ENCODE assay signal across 1 cellular context in genomic region chr3:109926376-109926775, GRCh38.
TF ChIP-seq lines count a peak whose summit lies in the region.

No MANE protein-coding gene starts in this region.

TF ChIP-seq in GM23338, 12 proteins besides CTCF, POLR2A, EP300 and RAD21 (continued from another document):
- TF ChIP-seq ZNF462 (CRISPR knock-in tag; IDR thresholded peaks at IDR 0.05): no peak
- TF ChIP-seq ZNF331 (CRISPR knock-in tag; IDR thresholded peaks at IDR 0.05; ENCODE audit: low read depth): no peak
- no peak for TF ChIP-seq NANOG (IDR thresholded peaks at IDR 0.05; ENCODE audit: borderline replicate concordance)
- TF ChIP-seq ZNF114 (CRISPR knock-in tag; IDR thresholded peaks at IDR 0.05): no peak
- no peak for TF ChIP-seq CREB1 (CRISPR knock-in tag; IDR thresholded peaks at IDR 0.05; ENCODE audit: low read depth)
- no peak for TF ChIP-seq JUNB (IDR thresholded peaks at IDR 0.05; ENCODE audit: unreplicated experiment)
- TF ChIP-seq ETS1 (IDR thresholded peaks at IDR 0.05): no peak
- TF ChIP-seq STAT1 (IDR thresholded peaks at IDR 0.05; ENCODE audit: unreplicated experiment): no peak
- TF ChIP-seq EZH2 (IDR thresholded peaks at IDR 0.05; ENCODE audit: low read depth, unreplicated experiment): no peak
- no peak for TF ChIP-seq POLR2AphosphoS5 (IDR thresholded peaks at IDR 0.05; ENCODE audit: low read depth)
- no peak for TF ChIP-seq EZH2phosphoT487 (IDR thresholded peaks at IDR 0.05; ENCODE audit: unreplicated experiment)
